Comparison of ENCODE assay signal across 26 cellular contexts in the genomic region with DNA sequence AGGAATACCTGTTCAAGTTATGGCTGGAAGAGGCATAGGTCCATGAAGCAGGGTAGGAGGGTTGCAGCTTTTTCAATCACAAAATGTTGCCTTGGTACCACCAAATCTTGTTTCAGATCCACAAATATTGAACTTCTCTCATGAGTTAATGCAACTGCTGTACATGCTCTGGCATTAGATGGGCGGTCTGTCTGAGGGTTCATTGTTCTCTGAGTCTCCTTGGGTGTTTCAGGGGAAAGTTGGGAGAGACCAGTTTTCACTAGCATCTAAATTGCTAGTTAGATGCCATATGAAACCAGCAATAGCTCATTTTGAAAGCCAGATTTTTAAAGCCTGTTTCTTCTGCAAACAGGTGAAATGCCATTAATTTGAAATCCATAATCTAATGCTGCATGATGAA. TPM values are rescaled to one million over a fixed set of nuclear protein-coding genes. Genes with fewer than 3 reads are reported as not detected.
"Had no signal": no experiment of that assay in that cellular context is flagged by ENCODE, and none has a peak within 500 bp of the region (broad histone marks: within the 10 kb centered on the region; RNA-seq: fewer than 3 reads in every experiment).

No MANE protein-coding gene starts in this region.

- H3K27me3 ChIP-seq: gastrocnemius medialis, heart left ventricle, neural progenitor cell, testis, tibial artery had no signal

- H3K27ac Mint-ChIP-seq: immature natural killer cell; memory B cell; natural killer cell treated with Interleukin-12 subunit alpha and Interleukin-12 subunit beta and Interleukin-15 and Interleukin-18, amount 100 ng/mL, for 72 hours; neural progenitor cell; stimulated activated naive CD8-positive, alpha-beta T cell treated with anti-CD3 and anti-CD28 coated beads, Interleukin-15, amount 100 ng/mL, for 72 hours; type B pancreatic cell had no signal

- H3K4me2 ChIP-seq: neural progenitor cell had no signal

- H3K36me3 ChIP-seq: gastrocnemius medialis, heart left ventricle, lower lobe of right lung, neural progenitor cell, tibial artery had no signal

- H3K9me3 Mint-ChIP-seq: memory B cell; natural killer cell treated with Interleukin-12 subunit alpha and Interleukin-12 subunit beta and Interleukin-15 and Interleukin-18, amount 100 ng/mL, for 72 hours; neural progenitor cell; stimulated activated naive CD8-positive, alpha-beta T cell treated with anti-CD3 and anti-CD28 coated beads, Interleukin-15, amount 100 ng/mL, for 72 hours had no signal

- H3K36me3 Mint-ChIP-seq: memory B cell; natural killer cell treated with Interleukin-12 subunit alpha and Interleukin-12 subunit beta and Interleukin-15 and Interleukin-18, amount 100 ng/mL, for 72 hours; neural progenitor cell; type B pancreatic cell had no signal

- H3K27me3 Mint-ChIP-seq: type B pancreatic cell had no signal

- H3K4me3 Mint-ChIP-seq: immature natural killer cell; memory B cell; natural killer cell treated with Interleukin-12 subunit alpha and Interleukin-12 subunit beta and Interleukin-15 and Interleukin-18, amount 100 ng/mL, for 72 hours; neural progenitor cell; stimulated activated naive CD8-positive, alpha-beta T cell treated with anti-CD3 and anti-CD28 coated beads, Interleukin-15, amount 100 ng/mL, for 72 hours; type B pancreatic cell had no signal

- DNase-seq: central memory CD4-positive, alpha-beta T cell; dorsolateral prefrontal cortex; effector CD4-positive, alpha-beta T cell; foreskin fibroblast; gastrocnemius medialis; heart left ventricle; immature natural killer cell; islet precursor cell; kidney glomerular epithelial cell; left ventricle myocardium superior; lower lobe of right lung; psoas muscle; right cardiac atrium; stimulated activated CD4-positive, alpha-beta T cell treated with anti-CD3 and anti-CD28 coated beads, Interleukin-15, amount 100 ng/mL, for 24 hours; stimulated activated CD4-positive, alpha-beta T cell treated with anti-CD3 and anti-CD28 coated beads, Interleukin-2, amount 100 ng/mL, for 48 hours; stimulated activated naive CD4-positive, alpha-beta T cell; stimulated activated naive CD8-positive, alpha-beta T cell treated with anti-CD3 and anti-CD28 coated beads, Interleukin-15, amount 100 ng/mL, for 72 hours; testis; tibial artery had no signal

- H3K9me3 ChIP-seq: gastrocnemius medialis, heart left ventricle, lower lobe of right lung, psoas muscle, testis, tibial artery had no signal

- H3K4me1 ChIP-seq: gastrocnemius medialis, lower lobe of right lung, psoas muscle, testis, tibial artery had no signal

- H3K4me1 Mint-ChIP-seq: immature natural killer cell; memory B cell; neural progenitor cell; stimulated activated naive CD8-positive, alpha-beta T cell treated with anti-CD3 and anti-CD28 coated beads, Interleukin-15, amount 100 ng/mL, for 72 hours had no signal

- ATAC-seq: esophagus mucosa; gastrocnemius medialis; heart left ventricle; left ventricle myocardium superior; lower lobe of right lung; natural killer cell treated with Interleukin-12 subunit alpha and Interleukin-12 subunit beta and Interleukin-15 and Interleukin-18, amount 100 ng/mL, for 72 hours; psoas muscle; right cardiac atrium; stimulated activated naive CD8-positive, alpha-beta T cell treated with anti-CD3 and anti-CD28 coated beads, Interleukin-15, amount 100 ng/mL, for 72 hours had no signal

- H3K4me3 ChIP-seq: gastrocnemius medialis, heart left ventricle, lower lobe of right lung, neural progenitor cell, psoas muscle, skin epidermis, testis, tibial artery had no signal

- H3K27ac ChIP-seq: gastrocnemius medialis, heart left ventricle, lower lobe of right lung, neural progenitor cell, psoas muscle, skin epidermis, testis, tibial artery had no signal

- H2AFZ ChIP-seq: neural progenitor cell had no signal

RNA-seq across cellular contexts. Expression of a gene that starts 27.8 kb away (rescaled TPM):
- total RNA-seq: osteocyte had no signal
